Comparison of ENCODE assay signal across 27 cellular contexts in the genomic region with DNA sequence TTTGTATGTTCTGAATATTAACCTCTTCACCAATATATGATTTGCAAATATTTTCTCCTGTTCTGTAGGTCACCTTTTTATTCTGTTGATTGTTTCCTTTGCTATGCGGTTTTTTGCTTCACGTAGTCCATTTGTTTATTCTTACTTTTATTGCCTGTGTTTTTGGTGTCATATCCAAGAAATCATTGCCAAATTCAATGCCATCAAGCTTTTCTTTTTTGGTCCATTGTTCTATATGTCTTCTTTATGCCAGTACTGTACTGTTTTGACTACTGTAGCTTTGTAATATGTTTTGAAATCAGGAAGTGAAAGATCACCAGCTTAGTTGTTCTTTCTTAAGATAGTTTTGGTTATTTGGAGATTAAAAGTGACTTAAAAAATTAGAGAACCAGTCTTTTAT. TPM values are rescaled to one million over a fixed set of nuclear protein-coding genes. Genes with fewer than 3 reads are reported as not detected.
DNase-seq lines count a peak whose midpoint lies in the region; ATAC-seq, FAIRE-seq and TF ChIP-seq lines count a peak whose summit lies in the region.
"Had no signal": no experiment of that assay in that cellular context is flagged by ENCODE, and none has a peak within 500 bp of the region (broad histone marks: within the 10 kb centered on the region; RNA-seq: fewer than 3 reads in every experiment).

No MANE protein-coding gene starts in this region.

- H3K4me3 ChIP-seq in endodermal cell (ENCODE audit: low read length) = peak overlapping the region; percentile 32
- H3K4me3 ChIP-seq: Peyer's patch had no signal

- H3K27me3 ChIP-seq in endodermal cell (ENCODE audit: control insufficient read depth, insufficient read depth, low read length, poor library complexity, severe bottlenecking) = no peaks in the 10 kb centered on the region
- H3K27me3 ChIP-seq: BLaER1 treated with 17β-estradiol and CSF1 and Interleukin-3, amounts not matched to agents 10 nM and 100 nM; Peyer's patch had no signal

- H3K27ac Mint-ChIP-seq in WTC11 (no peak overlapping the region), endodermal cell (no peak overlapping the region)
- peak overlapping the region; percentile 50 for H3K27ac Mint-ChIP-seq in stimulated activated memory B cell treated with anti-CD40 and anti-IgM and Interleukin-4, amounts not matched to agents 10 μg/mL and 1 μg/mL and 100 μg/mL, for 72 hours
- H3K27ac Mint-ChIP-seq in naive thymus-derived CD8-positive, alpha-beta T cell = peak overlapping the region in 3 of 10 donors; percentile 3 to 97 (median 22)
- H3K27ac Mint-ChIP-seq: CD4-positive, alpha-beta T cell had no signal

- H3K27me3 Mint-ChIP-seq in WTC11 (ENCODE audit: low read depth) (peaks cover 19% of the 10 kb centered on the region), endodermal cell (ENCODE audit: insufficient read depth) (peaks cover 19% of the 10 kb centered on the region)
- H3K27me3 Mint-ChIP-seq in stimulated activated memory B cell treated with anti-CD40 and anti-IgM and Interleukin-4, amounts not matched to agents 10 μg/mL and 1 μg/mL and 100 μg/mL, for 72 hours = no peaks in the 10 kb centered on the region
- no peaks in the 10 kb centered on the region for H3K27me3 Mint-ChIP-seq in naive thymus-derived CD8-positive, alpha-beta T cell
- H3K27me3 Mint-ChIP-seq: CD4-positive, alpha-beta T cell had no signal

- CTCF ChIA-PET in WTC11 (lab: Charles Lee) = no interaction called here

- peaks cover 7% of the 10 kb centered on the region for H3K4me1 Mint-ChIP-seq in WTC11
- H3K4me1 Mint-ChIP-seq in endodermal cell = no peaks in the 10 kb centered on the region
- peaks cover 49% of the 10 kb centered on the region for H3K4me1 Mint-ChIP-seq in stimulated activated memory B cell treated with anti-CD40 and anti-IgM and Interleukin-4, amounts not matched to agents 10 μg/mL and 1 μg/mL and 100 μg/mL, for 72 hours
- peaks cover 13 to 65% (median 28%) of the 10 kb centered on the region in 4 donors for H3K4me1 Mint-ChIP-seq in naive thymus-derived CD8-positive, alpha-beta T cell

- no peaks in the 10 kb centered on the region for H3K36me3 ChIP-seq in endodermal cell (ENCODE audit: control insufficient read depth, insufficient read depth, low read length)
- H3K36me3 ChIP-seq: Peyer's patch had no signal

- POLR2A ChIA-PET in WTC11 (lab: Charles Lee) = no interaction called here
- POLR2A ChIA-PET in naive thymus-derived CD8-positive, alpha-beta T cell (lab: Charles Lee) = interaction anchor here (0.9 kb wide), 1 partner anchor 18 kb away, joined by 3 read pairs; a partner anchor contains a TSS

- DNase-seq in GM12891 (ENCODE audit: insufficient read length, low spot score) = no peak
- no peak for DNase-seq in WTC11 (ENCODE audit: low spot score)
- no peak for DNase-seq in endodermal cell
- no peak for DNase-seq in naive thymus-derived CD8-positive, alpha-beta T cell
- DNase-seq in HTR-8/SVneo (ENCODE audit: insufficient read length, low spot score) = no peak
- no peak for DNase-seq in inferior parietal cortex (ENCODE audit: extremely low spot score)
- DNase-seq: CD4-positive, alpha-beta T cell; KBM-7; MV-4-11; NCI-H1105; NCI-H1436 treated with DMSO at 0.1 percent for 48 hours; NCI-H2081; NCI-H2227 treated with DMSO at 0.1 percent for 48 hours; NCI-H526 treated with DMSO at 0.1 percent for 48 hours; Peyer's patch; SHP77 treated with DMSO at 0.1 percent for 48 hours had no signal

- no peak for TF ChIP-seq POLR2A in GM12891 (IDR thresholded peaks at IDR 0.05; ENCODE audit: low read depth, low read length)

- H3K4me3 Mint-ChIP-seq in WTC11 = no peak overlapping the region
- H3K4me3 Mint-ChIP-seq in endodermal cell = no peak overlapping the region
- no peak overlapping the region for H3K4me3 Mint-ChIP-seq in stimulated activated memory B cell treated with anti-CD40 and anti-IgM and Interleukin-4, amounts not matched to agents 10 μg/mL and 1 μg/mL and 100 μg/mL, for 72 hours
- H3K4me3 Mint-ChIP-seq in naive thymus-derived CD8-positive, alpha-beta T cell = no peak overlapping the region

- TF ChIP-seq CTCF in WTC11 (IDR thresholded peaks at IDR 0.05) = no peak
- TF ChIP-seq CTCF in endodermal cell (conservative IDR thresholded peaks at IDR 0.05) = no peak

- H3K4me1 ChIP-seq in endodermal cell (ENCODE audit: control insufficient read depth, insufficient read depth, low read length) = no peaks in the 10 kb centered on the region
- H3K4me1 ChIP-seq: Peyer's patch had no signal

- H3K9me3 Mint-ChIP-seq in WTC11 = peaks cover 43% of the 10 kb centered on the region
- peaks cover 28% of the 10 kb centered on the region for H3K9me3 Mint-ChIP-seq in endodermal cell
- H3K9me3 Mint-ChIP-seq in stimulated activated memory B cell treated with anti-CD40 and anti-IgM and Interleukin-4, amounts not matched to agents 10 μg/mL and 1 μg/mL and 100 μg/mL, for 72 hours = peaks cover 17% of the 10 kb centered on the region
- H3K9me3 Mint-ChIP-seq in naive thymus-derived CD8-positive, alpha-beta T cell = peaks cover 10 to 37% (median 22%) of the 10 kb centered on the region in 9 donors

- H3K36me3 Mint-ChIP-seq in WTC11 = peaks cover 27% of the 10 kb centered on the region
- H3K36me3 Mint-ChIP-seq in endodermal cell (ENCODE audit: low read depth) = peaks cover 5% of the 10 kb centered on the region
- peaks cover 53% of the 10 kb centered on the region for H3K36me3 Mint-ChIP-seq in stimulated activated memory B cell treated with anti-CD40 and anti-IgM and Interleukin-4, amounts not matched to agents 10 μg/mL and 1 μg/mL and 100 μg/mL, for 72 hours
- H3K36me3 Mint-ChIP-seq in naive thymus-derived CD8-positive, alpha-beta T cell = peaks cover 38 to 42% (median 40%) of the 10 kb centered on the region in 3 donors

- peak; percentile 35 for FAIRE-seq in GM12891 (lab: Jason Lieb, UNC)
- no peak for FAIRE-seq in HTR-8/SVneo (lab: Jason Lieb, UNC)
- FAIRE-seq: A204.1, D721Med, H1, HepG2 had no signal

- H3K9me3 ChIP-seq in endodermal cell (ENCODE audit: control insufficient read depth, low read length) = peaks cover 34% of the 10 kb centered on the region

- no peak overlapping the region for H3K27ac ChIP-seq in endodermal cell (ENCODE audit: low read depth, low read length)
- H3K27ac ChIP-seq: BLaER1 treated with 17β-estradiol and CSF1 and Interleukin-3, amounts not matched to agents 10 nM and 100 nM; Peyer's patch had no signal

- ATAC-seq in WTC11 = no peak
- no peak for ATAC-seq in stimulated activated memory B cell treated with anti-CD40 and anti-IgM and Interleukin-4, amounts not matched to agents 10 μg/mL and 1 μg/mL and 100 μg/mL, for 72 hours
- ATAC-seq in naive thymus-derived CD8-positive, alpha-beta T cell = no peak
- ATAC-seq: HCT116, HepG2 had no signal

- WGBS in endodermal cell (ENCODE audit: insufficient coverage in 1 of 2, insufficient read length in 1 of 2), 2 experiments = 93% methylated on average over 2 of the region's 2 CpGs; no CpG with 5 or more reads in 1 of the 2 experiments

- no peak overlapping the region for H3K9ac ChIP-seq in endodermal cell (ENCODE audit: extremely low read depth, low read length, poor library complexity, severe bottlenecking)
- H3K9ac ChIP-seq: BLaER1 treated with 17β-estradiol and CSF1 and Interleukin-3, amounts not matched to agents 10 nM and 100 nM had no signal

TF ChIP-seq in GM12891, 5 proteins besides CTCF, POLR2A, EP300 and RAD21:
- TF ChIP-seq POLR2AphosphoS5 (IDR thresholded peaks at IDR 0.05; ENCODE audit: low read depth, low read length) (no peak), POU2F2 (IDR thresholded peaks at IDR 0.05; ENCODE audit: low read depth, low read length) (no peak), PAX5 (IDR thresholded peaks at IDR 0.05; ENCODE audit: insufficient read depth, low read length, severe bottlenecking) (no peak), TAF1 (IDR thresholded peaks at IDR 0.05; ENCODE audit: low read depth, low read length) (no peak), SPI1 (IDR thresholded peaks at IDR 0.05; ENCODE audit: low read depth, low read length) (no peak)

TF ChIP-seq in WTC11, 78 proteins besides CTCF, POLR2A, EP300 and RAD21:
- 0 out of 2 replicates have a peak, but pooled peaks have one; percentile 4 for TF ChIP-seq GTF2I (CRISPR knock-in tag; conservative IDR thresholded peaks at IDR 0.05)
- TF ChIP-seq GRHL2 (CRISPR knock-in tag; IDR thresholded peaks at IDR 0.05; ENCODE audit: insufficient replicate concordance, severe bottlenecking) = no peak

RNA-seq across cellular contexts. Expression of a gene that starts 4.2 kb away (rescaled TPM):
- polyA plus RNA-seq in GM12891 (2012; ENCODE audit: low read depth, missing spikeins) = 20.3 TPM
- total RNA-seq in WTC11 (2021) (0.15 to 0.39 TPM (median 0.37 TPM) in 3 replicates), endodermal cell (under 1 TPM; 0.18 to 0.44 TPM)
- not detected for polyA plus RNA-seq in endodermal cell (2013, experiment 1 of 2)
- not detected for polyA plus RNA-seq in endodermal cell (2013, experiment 2 of 2)
- 10 to 100 TPM; 56.9 to 61.9 TPM for total RNA-seq in naive thymus-derived CD8-positive, alpha-beta T cell
- 1 to 10 TPM; 5.4 to 8.4 (median 6.9) TPM for polyA plus RNA-seq in naive thymus-derived CD8-positive, alpha-beta T cell
- total RNA-seq: HT-29, LHCN-M2, MCF 10A, NCI-H460 had no signal
- polyA plus RNA-seq: HepG2 had no signal

RNA-seq across cellular contexts. Expression of a gene that starts 17.5 kb away (rescaled TPM):
- 7.3 TPM for polyA plus RNA-seq in GM12891 (2012; ENCODE audit: low read depth, missing spikeins)
- total RNA-seq in WTC11 (2021) (4.4 to 4.9 TPM (median 4.6 TPM) in 3 replicates), endodermal cell (1 to 10 TPM; 4.9 to 6.6 TPM)
- 0.85 TPM for polyA plus RNA-seq in endodermal cell (2013, experiment 1 of 2)
- 1.1 TPM for polyA plus RNA-seq in endodermal cell (2013, experiment 2 of 2)
- 10 to 100 TPM; 35.1 to 40.6 TPM for total RNA-seq in naive thymus-derived CD8-positive, alpha-beta T cell
- polyA plus RNA-seq in naive thymus-derived CD8-positive, alpha-beta T cell = 10 to 100 TPM; 20.2 to 27.6 (median 26.3) TPM

RNA-seq across cellular contexts. Expression of a gene that starts 17.5 kb away (rescaled TPM):
- 17.6 TPM for polyA plus RNA-seq in GM12891 (2012; ENCODE audit: low read depth, missing spikeins)
- total RNA-seq in WTC11 (2021) (1.8 to 2.1 TPM (median 1.9 TPM) in 3 replicates), endodermal cell (1 to 10 TPM; 3.7 to 4.3 TPM)
- polyA plus RNA-seq in endodermal cell (2013, experiment 1 of 2) = 0.96 TPM
- polyA plus RNA-seq in endodermal cell (2013, experiment 2 of 2) = 0.99 TPM
- total RNA-seq in naive thymus-derived CD8-positive, alpha-beta T cell = 10 to 100 TPM; 19.2 to 21.5 TPM
- 10 to 100 TPM; 18.0 to 30.8 (median 18.6) TPM for polyA plus RNA-seq in naive thymus-derived CD8-positive, alpha-beta T cell

Comparison
In these comparisons a context has a peak if more than half of its experiments do, and no peak if none do; other contexts are left out.
1. RNA of a gene that starts 4.2 kb away (total RNA-seq): 56.9 to 61.9 TPM in naive thymus-derived CD8-positive, alpha-beta T cell; 0.18 to 0.44 TPM in endodermal cell and 0.15 to 0.39 TPM in WTC11; every median in the first group is over 10 times any median in the second.